Comparison of ENCODE assay signal across 1 cellular context in the genomic region with DNA sequence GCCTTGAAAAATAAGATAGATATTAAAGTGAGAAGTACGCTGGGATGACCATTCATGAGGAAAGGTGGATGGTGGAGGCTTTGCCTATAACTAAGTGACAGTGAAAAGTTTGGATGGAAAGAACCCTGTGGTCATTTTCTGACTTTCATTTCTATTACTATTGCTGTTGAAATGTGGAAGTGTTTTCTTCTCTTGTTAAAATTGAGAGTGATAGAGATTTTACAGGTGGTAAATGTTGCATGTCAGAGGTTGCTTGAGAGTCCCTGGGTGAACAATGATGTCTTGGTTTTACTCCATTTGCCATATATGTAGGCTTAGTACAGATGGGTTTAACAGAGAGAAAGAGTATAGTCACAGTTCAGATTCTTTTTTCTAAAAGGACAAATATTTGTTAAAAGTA.
TF ChIP-seq lines count a peak whose summit lies in the region.

No MANE protein-coding gene starts in this region.

TF ChIP-seq in GM12878, 131 proteins besides CTCF, POLR2A, EP300 and RAD21 (continues in another document):
- TF ChIP-seq, protein P1, sequence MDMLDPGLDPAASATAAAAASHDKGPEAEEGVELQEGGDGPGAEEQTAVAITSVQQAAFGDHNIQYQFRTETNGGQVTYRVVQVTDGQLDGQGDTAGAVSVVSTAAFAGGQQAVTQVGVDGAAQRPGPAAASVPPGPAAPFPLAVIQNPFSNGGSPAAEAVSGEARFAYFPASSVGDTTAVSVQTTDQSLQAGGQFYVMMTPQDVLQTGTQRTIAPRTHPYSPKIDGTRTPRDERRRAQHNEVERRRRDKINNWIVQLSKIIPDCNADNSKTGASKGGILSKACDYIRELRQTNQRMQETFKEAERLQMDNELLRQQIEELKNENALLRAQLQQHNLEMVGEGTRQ (IDR thresholded peaks at IDR 0.05; ENCODE audit: borderline replicate concordance, low read depth, low read length), result no peak
- TF ChIP-seq FOXM1 (IDR thresholded peaks at IDR 0.05; ENCODE audit: low read depth, low read length) (peak; percentile 78), TAF1 (IDR thresholded peaks at IDR 0.05; ENCODE audit: borderline replicate concordance, low read depth, low read length) (no peak), NR2F1 (conservative IDR thresholded peaks at IDR 0.05) (peak; percentile 44), TBL1XR1 (IDR thresholded peaks at IDR 0.05; ENCODE audit: low read depth, low read length) (0 out of 2 replicates have a peak, but pooled peaks have one; percentile 13), FOXK2 (IDR thresholded peaks at IDR 0.05) (no peak), MXI1 (IDR thresholded peaks at IDR 0.05; ENCODE audit: low read depth, low read length) (peak; percentile 58; the same call in 1 of the 2 replicates), TCF3 (IDR thresholded peaks at IDR 0.05; ENCODE audit: borderline replicate concordance, insufficient read depth, low read depth, low read length) (peak; percentile 57; the same call in 1 of the 2 replicates), MEF2B (IDR thresholded peaks at IDR 0.05; ENCODE audit: partially characterized antibody, poor library complexity, severe bottlenecking) (peak; percentile 38), BMI1 (IDR thresholded peaks at IDR 0.05; ENCODE audit: borderline replicate concordance) (no peak), CREM (IDR thresholded peaks at IDR 0.05; ENCODE audit: low read depth) (peak; percentile 53; the same call in 1 of the 2 replicates), IRF4 (IDR thresholded peaks at IDR 0.05; ENCODE audit: low read depth, low read length) (peak; percentile 61; the same call in 1 of the 2 replicates), NBN (IDR thresholded peaks at IDR 0.05) (peak; percentile 69), GABPA (IDR thresholded peaks at IDR 0.05; ENCODE audit: low read depth) (0 out of 2 replicates have a peak, but pooled peaks have one; percentile 25), JUNB (IDR thresholded peaks at IDR 0.05) (peak; percentile 69), KLF5 (IDR thresholded peaks at IDR 0.05; ENCODE audit: partially characterized antibody) (no peak), TCF12 (IDR thresholded peaks at IDR 0.05; ENCODE audit: low read depth, low read length) (peak; percentile 71; the same call in 1 of the 2 replicates), HDAC6 (IDR thresholded peaks at IDR 0.05; ENCODE audit: unreplicated experiment) (no peak), ZNF274 (IDR thresholded peaks at IDR 0.05; ENCODE audit: insufficient read depth, insufficient read length) (no peak), ZNF217 (IDR thresholded peaks at IDR 0.05) (peak; percentile 52; the same call in 1 of the 2 replicates), NFYA (IDR thresholded peaks at IDR 0.05; ENCODE audit: borderline replicate concordance, low read depth, low read length) (no peak), HDGF (IDR thresholded peaks at IDR 0.05) (no peak), WRNIP1 (IDR thresholded peaks at IDR 0.05; ENCODE audit: borderline replicate concordance, low read depth, low read length) (no peak), SMC3 (IDR thresholded peaks at IDR 0.05; ENCODE audit: borderline replicate concordance, low read length) (no peak; the same call in 1 of the 2 replicates), PAX5 (IDR thresholded peaks at IDR 0.05; ENCODE audit: borderline replicate concordance, low read depth, low read length) (peak; percentile 10; the same call in 1 of the 2 replicates), CREB1 (IDR thresholded peaks at IDR 0.05; ENCODE audit: low read depth) (no peak), SREBF2 (IDR thresholded peaks at IDR 0.05; ENCODE audit: low read length) (no peak), FOS (IDR thresholded peaks at IDR 0.05; ENCODE audit: borderline replicate concordance, extremely low read depth, insufficient read length) (no peak), HCFC1 (IDR thresholded peaks at IDR 0.05; ENCODE audit: low read length) (no peak), ASH2L (IDR thresholded peaks at IDR 0.05; ENCODE audit: borderline replicate concordance, low read depth) (no peak)
- TF ChIP-seq, protein P2, sequence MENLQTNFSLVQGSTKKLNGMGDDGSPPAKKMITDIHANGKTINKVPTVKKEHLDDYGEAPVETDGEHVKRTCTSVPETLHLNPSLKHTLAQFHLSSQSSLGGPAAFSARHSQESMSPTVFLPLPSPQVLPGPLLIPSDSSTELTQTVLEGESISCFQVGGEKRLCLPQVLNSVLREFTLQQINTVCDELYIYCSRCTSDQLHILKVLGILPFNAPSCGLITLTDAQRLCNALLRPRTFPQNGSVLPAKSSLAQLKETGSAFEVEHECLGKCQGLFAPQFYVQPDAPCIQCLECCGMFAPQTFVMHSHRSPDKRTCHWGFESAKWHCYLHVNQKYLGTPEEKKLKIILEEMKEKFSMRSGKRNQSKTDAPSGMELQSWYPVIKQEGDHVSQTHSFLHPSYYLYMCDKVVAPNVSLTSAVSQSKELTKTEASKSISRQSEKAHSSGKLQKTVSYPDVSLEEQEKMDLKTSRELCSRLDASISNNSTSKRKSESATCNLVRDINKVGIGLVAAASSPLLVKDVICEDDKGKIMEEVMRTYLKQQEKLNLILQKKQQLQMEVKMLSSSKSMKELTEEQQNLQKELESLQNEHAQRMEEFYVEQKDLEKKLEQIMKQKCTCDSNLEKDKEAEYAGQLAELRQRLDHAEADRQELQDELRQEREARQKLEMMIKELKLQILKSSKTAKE (IDR thresholded peaks at IDR 0.05; ENCODE audit: low read depth, poor library complexity, severe bottlenecking), result peak; percentile 67
- TF ChIP-seq, protein P3, sequence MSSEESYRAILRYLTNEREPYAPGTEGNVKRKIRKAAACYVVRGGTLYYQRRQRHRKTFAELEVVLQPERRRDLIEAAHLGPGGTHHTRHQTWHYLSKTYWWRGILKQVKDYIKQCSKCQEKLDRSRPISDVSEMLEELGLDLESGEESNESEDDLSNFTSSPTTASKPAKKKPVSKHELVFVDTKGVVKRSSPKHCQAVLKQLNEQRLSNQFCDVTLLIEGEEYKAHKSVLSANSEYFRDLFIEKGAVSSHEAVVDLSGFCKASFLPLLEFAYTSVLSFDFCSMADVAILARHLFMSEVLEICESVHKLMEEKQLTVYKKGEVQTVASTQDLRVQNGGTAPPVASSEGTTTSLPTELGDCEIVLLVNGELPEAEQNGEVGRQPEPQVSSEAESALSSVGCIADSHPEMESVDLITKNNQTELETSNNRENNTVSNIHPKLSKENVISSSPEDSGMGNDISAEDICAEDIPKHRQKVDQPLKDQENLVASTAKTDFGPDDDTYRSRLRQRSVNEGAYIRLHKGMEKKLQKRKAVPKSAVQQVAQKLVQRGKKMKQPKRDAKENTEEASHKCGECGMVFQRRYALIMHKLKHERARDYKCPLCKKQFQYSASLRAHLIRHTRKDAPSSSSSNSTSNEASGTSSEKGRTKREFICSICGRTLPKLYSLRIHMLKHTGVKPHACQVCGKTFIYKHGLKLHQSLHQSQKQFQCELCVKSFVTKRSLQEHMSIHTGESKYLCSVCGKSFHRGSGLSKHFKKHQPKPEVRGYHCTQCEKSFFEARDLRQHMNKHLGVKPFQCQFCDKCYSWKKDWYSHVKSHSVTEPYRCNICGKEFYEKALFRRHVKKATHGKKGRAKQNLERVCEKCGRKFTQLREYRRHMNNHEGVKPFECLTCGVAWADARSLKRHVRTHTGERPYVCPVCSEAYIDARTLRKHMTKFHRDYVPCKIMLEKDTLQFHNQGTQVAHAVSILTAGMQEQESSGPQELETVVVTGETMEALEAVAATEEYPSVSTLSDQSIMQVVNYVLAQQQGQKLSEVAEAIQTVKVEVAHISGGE (CRISPR knock-in tag; IDR thresholded peaks at IDR 0.05), result no peak
- TF ChIP-seq, protein P4, sequence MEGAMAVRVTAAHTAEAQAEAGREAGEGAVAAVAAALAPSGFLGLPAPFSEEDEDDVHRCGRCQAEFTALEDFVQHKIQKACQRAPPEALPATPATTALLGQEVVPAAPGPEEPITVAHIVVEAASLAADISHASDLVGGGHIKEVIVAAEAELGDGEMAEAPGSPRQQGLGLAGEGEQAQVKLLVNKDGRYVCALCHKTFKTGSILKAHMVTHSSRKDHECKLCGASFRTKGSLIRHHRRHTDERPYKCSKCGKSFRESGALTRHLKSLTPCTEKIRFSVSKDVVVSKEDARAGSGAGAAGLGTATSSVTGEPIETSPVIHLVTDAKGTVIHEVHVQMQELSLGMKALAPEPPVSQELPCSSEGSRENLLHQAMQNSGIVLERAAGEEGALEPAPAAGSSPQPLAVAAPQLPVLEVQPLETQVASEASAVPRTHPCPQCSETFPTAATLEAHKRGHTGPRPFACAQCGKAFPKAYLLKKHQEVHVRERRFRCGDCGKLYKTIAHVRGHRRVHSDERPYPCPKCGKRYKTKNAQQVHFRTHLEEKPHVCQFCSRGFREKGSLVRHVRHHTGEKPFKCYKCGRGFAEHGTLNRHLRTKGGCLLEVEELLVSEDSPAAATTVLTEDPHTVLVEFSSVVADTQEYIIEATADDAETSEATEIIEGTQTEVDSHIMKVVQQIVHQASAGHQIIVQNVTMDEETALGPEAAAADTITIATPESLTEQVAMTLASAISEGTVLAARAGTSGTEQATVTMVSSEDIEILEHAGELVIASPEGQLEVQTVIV (IDR thresholded peaks at IDR 0.05; ENCODE audit: borderline replicate concordance, partially characterized antibody), result no peak
- TF ChIP-seq, protein P5, sequence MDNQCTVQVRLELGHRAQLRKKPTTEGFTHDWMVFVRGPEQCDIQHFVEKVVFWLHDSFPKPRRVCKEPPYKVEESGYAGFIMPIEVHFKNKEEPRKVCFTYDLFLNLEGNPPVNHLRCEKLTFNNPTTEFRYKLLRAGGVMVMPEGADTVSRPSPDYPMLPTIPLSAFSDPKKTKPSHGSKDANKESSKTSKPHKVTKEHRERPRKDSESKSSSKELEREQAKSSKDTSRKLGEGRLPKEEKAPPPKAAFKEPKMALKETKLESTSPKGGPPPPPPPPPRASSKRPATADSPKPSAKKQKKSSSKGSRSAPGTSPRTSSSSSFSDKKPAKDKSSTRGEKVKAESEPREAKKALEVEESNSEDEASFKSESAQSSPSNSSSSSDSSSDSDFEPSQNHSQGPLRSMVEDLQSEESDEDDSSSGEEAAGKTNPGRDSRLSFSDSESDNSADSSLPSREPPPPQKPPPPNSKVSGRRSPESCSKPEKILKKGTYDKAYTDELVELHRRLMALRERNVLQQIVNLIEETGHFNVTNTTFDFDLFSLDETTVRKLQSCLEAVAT (IDR thresholded peaks at IDR 0.05), result peak; percentile 22; the same call in 1 of the 2 replicates
- TF ChIP-seq, protein P6, sequence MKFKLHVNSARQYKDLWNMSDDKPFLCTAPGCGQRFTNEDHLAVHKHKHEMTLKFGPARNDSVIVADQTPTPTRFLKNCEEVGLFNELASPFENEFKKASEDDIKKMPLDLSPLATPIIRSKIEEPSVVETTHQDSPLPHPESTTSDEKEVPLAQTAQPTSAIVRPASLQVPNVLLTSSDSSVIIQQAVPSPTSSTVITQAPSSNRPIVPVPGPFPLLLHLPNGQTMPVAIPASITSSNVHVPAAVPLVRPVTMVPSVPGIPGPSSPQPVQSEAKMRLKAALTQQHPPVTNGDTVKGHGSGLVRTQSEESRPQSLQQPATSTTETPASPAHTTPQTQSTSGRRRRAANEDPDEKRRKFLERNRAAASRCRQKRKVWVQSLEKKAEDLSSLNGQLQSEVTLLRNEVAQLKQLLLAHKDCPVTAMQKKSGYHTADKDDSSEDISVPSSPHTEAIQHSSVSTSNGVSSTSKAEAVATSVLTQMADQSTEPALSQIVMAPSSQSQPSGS (IDR thresholded peaks at IDR 0.05; ENCODE audit: low read length), result peak; percentile 83
- TF ChIP-seq, protein P7, sequence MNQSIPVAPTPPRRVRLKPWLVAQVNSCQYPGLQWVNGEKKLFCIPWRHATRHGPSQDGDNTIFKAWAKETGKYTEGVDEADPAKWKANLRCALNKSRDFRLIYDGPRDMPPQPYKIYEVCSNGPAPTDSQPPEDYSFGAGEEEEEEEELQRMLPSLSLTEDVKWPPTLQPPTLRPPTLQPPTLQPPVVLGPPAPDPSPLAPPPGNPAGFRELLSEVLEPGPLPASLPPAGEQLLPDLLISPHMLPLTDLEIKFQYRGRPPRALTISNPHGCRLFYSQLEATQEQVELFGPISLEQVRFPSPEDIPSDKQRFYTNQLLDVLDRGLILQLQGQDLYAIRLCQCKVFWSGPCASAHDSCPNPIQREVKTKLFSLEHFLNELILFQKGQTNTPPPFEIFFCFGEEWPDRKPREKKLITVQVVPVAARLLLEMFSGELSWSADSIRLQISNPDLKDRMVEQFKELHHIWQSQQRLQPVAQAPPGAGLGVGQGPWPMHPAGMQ (IDR thresholded peaks at IDR 0.05; ENCODE audit: borderline replicate concordance), result no peak
- TF ChIP-seq, protein P8, sequence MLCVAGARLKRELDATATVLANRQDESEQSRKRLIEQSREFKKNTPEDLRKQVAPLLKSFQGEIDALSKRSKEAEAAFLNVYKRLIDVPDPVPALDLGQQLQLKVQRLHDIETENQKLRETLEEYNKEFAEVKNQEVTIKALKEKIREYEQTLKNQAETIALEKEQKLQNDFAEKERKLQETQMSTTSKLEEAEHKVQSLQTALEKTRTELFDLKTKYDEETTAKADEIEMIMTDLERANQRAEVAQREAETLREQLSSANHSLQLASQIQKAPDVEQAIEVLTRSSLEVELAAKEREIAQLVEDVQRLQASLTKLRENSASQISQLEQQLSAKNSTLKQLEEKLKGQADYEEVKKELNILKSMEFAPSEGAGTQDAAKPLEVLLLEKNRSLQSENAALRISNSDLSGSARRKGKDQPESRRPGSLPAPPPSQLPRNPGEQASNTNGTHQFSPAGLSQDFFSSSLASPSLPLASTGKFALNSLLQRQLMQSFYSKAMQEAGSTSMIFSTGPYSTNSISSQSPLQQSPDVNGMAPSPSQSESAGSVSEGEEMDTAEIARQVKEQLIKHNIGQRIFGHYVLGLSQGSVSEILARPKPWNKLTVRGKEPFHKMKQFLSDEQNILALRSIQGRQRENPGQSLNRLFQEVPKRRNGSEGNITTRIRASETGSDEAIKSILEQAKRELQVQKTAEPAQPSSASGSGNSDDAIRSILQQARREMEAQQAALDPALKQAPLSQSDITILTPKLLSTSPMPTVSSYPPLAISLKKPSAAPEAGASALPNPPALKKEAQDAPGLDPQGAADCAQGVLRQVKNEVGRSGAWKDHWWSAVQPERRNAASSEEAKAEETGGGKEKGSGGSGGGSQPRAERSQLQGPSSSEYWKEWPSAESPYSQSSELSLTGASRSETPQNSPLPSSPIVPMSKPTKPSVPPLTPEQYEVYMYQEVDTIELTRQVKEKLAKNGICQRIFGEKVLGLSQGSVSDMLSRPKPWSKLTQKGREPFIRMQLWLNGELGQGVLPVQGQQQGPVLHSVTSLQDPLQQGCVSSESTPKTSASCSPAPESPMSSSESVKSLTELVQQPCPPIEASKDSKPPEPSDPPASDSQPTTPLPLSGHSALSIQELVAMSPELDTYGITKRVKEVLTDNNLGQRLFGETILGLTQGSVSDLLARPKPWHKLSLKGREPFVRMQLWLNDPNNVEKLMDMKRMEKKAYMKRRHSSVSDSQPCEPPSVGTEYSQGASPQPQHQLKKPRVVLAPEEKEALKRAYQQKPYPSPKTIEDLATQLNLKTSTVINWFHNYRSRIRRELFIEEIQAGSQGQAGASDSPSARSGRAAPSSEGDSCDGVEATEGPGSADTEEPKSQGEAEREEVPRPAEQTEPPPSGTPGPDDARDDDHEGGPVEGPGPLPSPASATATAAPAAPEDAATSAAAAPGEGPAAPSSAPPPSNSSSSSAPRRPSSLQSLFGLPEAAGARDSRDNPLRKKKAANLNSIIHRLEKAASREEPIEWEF (IDR thresholded peaks at IDR 0.05; ENCODE audit: insufficient replicate concordance, low read depth, low read length), result peak; percentile 40
- TF ChIP-seq, protein P9, sequence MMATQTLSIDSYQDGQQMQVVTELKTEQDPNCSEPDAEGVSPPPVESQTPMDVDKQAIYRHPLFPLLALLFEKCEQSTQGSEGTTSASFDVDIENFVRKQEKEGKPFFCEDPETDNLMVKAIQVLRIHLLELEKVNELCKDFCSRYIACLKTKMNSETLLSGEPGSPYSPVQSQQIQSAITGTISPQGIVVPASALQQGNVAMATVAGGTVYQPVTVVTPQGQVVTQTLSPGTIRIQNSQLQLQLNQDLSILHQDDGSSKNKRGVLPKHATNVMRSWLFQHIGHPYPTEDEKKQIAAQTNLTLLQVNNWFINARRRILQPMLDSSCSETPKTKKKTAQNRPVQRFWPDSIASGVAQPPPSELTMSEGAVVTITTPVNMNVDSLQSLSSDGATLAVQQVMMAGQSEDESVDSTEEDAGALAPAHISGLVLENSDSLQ (IDR thresholded peaks at IDR 0.05), result peak; percentile 72
